19 cellular contexts compared by ENCODE assay signal in genomic region chr4:156898373-156899117, GRCh38.
DNase-seq lines count a peak whose midpoint lies in the region; ATAC-seq and TF ChIP-seq lines count a peak whose summit lies in the region.
"Had no signal": no experiment of that assay in that cellular context is flagged by ENCODE, and none has a peak within 500 bp of the region (broad histone marks: within the 10 kb centered on the region; RNA-seq: fewer than 3 reads in every experiment).

No MANE protein-coding gene starts in this region.

- H3K9me3 ChIP-seq in right cardiac atrium (ENCODE audit: control insufficient read depth, low read length) (no peaks in the 10 kb centered on the region), upper lobe of right lung (no peaks in the 10 kb centered on the region), stomach (no peaks in the 10 kb centered on the region)
- H3K9me3 ChIP-seq: A549, colonic mucosa, heart right ventricle, pancreas, upper lobe of left lung had no signal

- ATAC-seq in Right ventricle myocardium inferior: peak; percentile 37
- ATAC-seq in right cardiac atrium: no peak
- peak; percentile 52 for ATAC-seq in foreskin keratinocyte
- peak; percentile 59 for ATAC-seq in upper lobe of right lung
- ATAC-seq in GM19035 (IDR thresholded peaks at IDR 0.05; ENCODE audit: unreplicated experiment): no peak
- ATAC-seq: A549 had no signal

- no peaks in the 10 kb centered on the region for H3K4me1 ChIP-seq in right cardiac atrium (ENCODE audit: control insufficient read depth, insufficient read depth, low read length)
- H3K4me1 ChIP-seq in foreskin keratinocyte: peaks cover 22% of the 10 kb centered on the region
- H3K4me1 ChIP-seq in upper lobe of right lung: no peaks in the 10 kb centered on the region
- H3K4me1 ChIP-seq in stomach: peaks cover 0 to 22% (median 2%) of the 10 kb centered on the region in 4 donors
- H3K4me1 ChIP-seq: A549, colonic mucosa had no signal

- no peak for TF ChIP-seq CTCF in foreskin keratinocyte (conservative IDR thresholded peaks at IDR 0.05)
- no peak for TF ChIP-seq CTCF in upper lobe of right lung (IDR thresholded peaks at IDR 0.05)
- no peak for TF ChIP-seq CTCF in stomach (IDR thresholded peaks at IDR 0.05)

- intact Hi-C loops in Right ventricle myocardium inferior (cut with DNase I): no loop called here
- intact Hi-C loops in right cardiac atrium (cut with DNase I): no loop called here
- intact Hi-C loops in upper lobe of right lung (cut with DNase I): no loop called here
- intact Hi-C loops in stomach (cut with DNase I; ENCODE audit: low total_unique reads): no loop called here

- peak; percentile 30 for DNase-seq in Right ventricle myocardium inferior (ENCODE audit: missing footprints)
- DNase-seq in right cardiac atrium: no peak
- peak; percentile 66 for DNase-seq in SKM-1 treated with dmso at 0.1 percent for 144 hours (lab: John Stamatoyannopoulos, UW; ENCODE audit: unreplicated experiment)
- peak in 1 of 2 donors; percentile 26 for DNase-seq in foreskin keratinocyte
- DNase-seq in upper lobe of right lung: no peak
- DNase-seq in stomach: no peak
- no peak for DNase-seq in germinal center (ENCODE audit: low spot score)
- DNase-seq: activated CD4-positive, CD25-positive, alpha-beta regulatory T cell treated with anti-CD3 and anti-CD28 coated beads, Interleukin-2, amount 50 U/mL, for 72 hours; activated effector memory CD4-positive, alpha-beta T cell treated with anti-CD3 and anti-CD28 coated beads, Interleukin-2, amount 50 U/mL, for 16 hours; aorta; colonic mucosa; heart right ventricle; NCI-H1105; pancreas; SHP77 treated with DMSO at 0.1 percent for 48 hours; stimulated activated naive CD4-positive, alpha-beta T cell; upper lobe of left lung had no signal

- H3K27ac ChIP-seq in right cardiac atrium (ENCODE audit: low read length) (no peak overlapping the region), foreskin keratinocyte (no peak overlapping the region), upper lobe of right lung (no peak overlapping the region), stomach (no peak overlapping the region)
- H3K27ac ChIP-seq: A549, colonic mucosa, pancreas had no signal

- no peak for TF ChIP-seq EP300 in stomach (IDR thresholded peaks at IDR 0.05)

- no peaks in the 10 kb centered on the region for H3K36me3 ChIP-seq in upper lobe of right lung
- no peaks in the 10 kb centered on the region for H3K36me3 ChIP-seq in stomach
- H3K36me3 ChIP-seq: colonic mucosa, heart right ventricle, pancreas, upper lobe of left lung had no signal

- WGBS in right cardiac atrium: 54% methylated on average over 3 of the region's 3 CpGs
- 57 to 83% (median 62%) methylated on average over 3 of the region's 3 CpGs for WGBS in stomach, 5 donors

- H3K4me3 ChIP-seq in right cardiac atrium (ENCODE audit: low read length) (no peak overlapping the region), upper lobe of right lung (no peak overlapping the region), stomach (no peak overlapping the region)
- H3K4me3 ChIP-seq: A549, colonic mucosa, heart right ventricle, pancreas, upper lobe of left lung had no signal

- TF ChIP-seq POLR2A in stomach (IDR thresholded peaks at IDR 0.05): no peak

- H3K27me3 ChIP-seq in right cardiac atrium (ENCODE audit: control insufficient read depth, insufficient read depth) (no peaks in the 10 kb centered on the region), foreskin keratinocyte (no peaks in the 10 kb centered on the region), upper lobe of right lung (no peaks in the 10 kb centered on the region), stomach (no peaks in the 10 kb centered on the region)
- H3K27me3 ChIP-seq: colonic mucosa, heart right ventricle, pancreas, upper lobe of left lung had no signal

Comparison
In these comparisons a context has a peak if more than half of its experiments do, and no peak if none do; other contexts are left out.
1. ATAC-seq: peak in Right ventricle myocardium inferior (single experiment), foreskin keratinocyte (single experiment) and upper lobe of right lung (single experiment); none in right cardiac atrium (0 of 2) and GM19035 (single experiment).
2. DNase-seq: peak in Right ventricle myocardium inferior (single experiment) and SKM-1 treated with dmso at 0.1 percent for 144 hours (single experiment); none in right cardiac atrium (0 of 3), upper lobe of right lung (single experiment), stomach (single experiment) and germinal center (single experiment).